In genomic region chr21:36858320-36858957, GRCh38 we compare ENCODE assay signal across 1 cellular context.
TF ChIP-seq lines count a peak whose summit lies in the region.

No MANE protein-coding gene starts in this region.

TF ChIP-seq in HepG2, 621 proteins besides CTCF, POLR2A, EP300 and RAD21 (continued from another document and continues in another):
- TF ChIP-seq HIVEP1 (CRISPR knock-in tag; IDR thresholded peaks at IDR 0.05) (no peak), MLLT10 (CRISPR knock-in tag; IDR thresholded peaks at IDR 0.05) (no peak), SIX1 (CRISPR knock-in tag; IDR thresholded peaks at IDR 0.05; ENCODE audit: borderline replicate concordance) (no peak), STAG1 (CRISPR knock-in tag; IDR thresholded peaks at IDR 0.05) (no peak), ZSCAN9 (CRISPR knock-in tag; IDR thresholded peaks at IDR 0.05; ENCODE audit: borderline replicate concordance) (0 out of 2 replicates have a peak, but pooled peaks have one; percentile 36), TBL1XR1 (IDR thresholded peaks at IDR 0.05; ENCODE audit: borderline replicate concordance, low read length, partially characterized antibody) (no peak), MYC (CRISPR knock-in tag; IDR thresholded peaks at IDR 0.05; ENCODE audit: borderline replicate concordance) (peak; percentile 31; the same call in 1 of the 2 replicates), HDAC1 (CRISPR knock-in tag; IDR thresholded peaks at IDR 0.05) (peak; percentile 81), KDM2A (CRISPR knock-in tag; IDR thresholded peaks at IDR 0.05; ENCODE audit: borderline replicate concordance, low read depth) (no peak), ZNF280B (CRISPR knock-in tag; IDR thresholded peaks at IDR 0.05; ENCODE audit: borderline replicate concordance) (no peak), GPN1 (CRISPR knock-in tag; IDR thresholded peaks at IDR 0.05; ENCODE audit: borderline replicate concordance) (no peak), FLYWCH1 (CRISPR knock-in tag; IDR thresholded peaks at IDR 0.05) (no peak), ZNF703 (CRISPR knock-in tag; IDR thresholded peaks at IDR 0.05; ENCODE audit: borderline replicate concordance) (no peak), MTA1 (CRISPR knock-in tag; IDR thresholded peaks at IDR 0.05; ENCODE audit: borderline replicate concordance) (peak; percentile 32; the same call in 1 of the 2 replicates), NFE2 (CRISPR knock-in tag; IDR thresholded peaks at IDR 0.05) (no peak), SYNCRIP (IDR thresholded peaks at IDR 0.05; ENCODE audit: insufficient read depth, low read depth, low read length) (no peak), MAFG (CRISPR knock-in tag; IDR thresholded peaks at IDR 0.05) (no peak), ZNF10 (CRISPR knock-in tag; IDR thresholded peaks at IDR 0.05; ENCODE audit: borderline replicate concordance, low read depth) (no peak), PAX8 (CRISPR knock-in tag; IDR thresholded peaks at IDR 0.05; ENCODE audit: borderline replicate concordance) (no peak), SPEN (CRISPR knock-in tag; IDR thresholded peaks at IDR 0.05; ENCODE audit: low read depth) (no peak), ZNF546 (CRISPR knock-in tag; conservative IDR thresholded peaks at IDR 0.05) (no peak), ZNF691 (CRISPR knock-in tag; IDR thresholded peaks at IDR 0.05; ENCODE audit: borderline replicate concordance, low read depth) (no peak), HOXA3 (CRISPR knock-in tag; IDR thresholded peaks at IDR 0.05) (no peak; the same call in 1 of the 2 replicates), LRRFIP1 (CRISPR knock-in tag; conservative IDR thresholded peaks at IDR 0.05) (no peak), ZNF580 (CRISPR knock-in tag; IDR thresholded peaks at IDR 0.05; ENCODE audit: borderline replicate concordance, low read depth) (no peak), ZNF432 (CRISPR knock-in tag; IDR thresholded peaks at IDR 0.05; ENCODE audit: borderline replicate concordance) (no peak), CREM (IDR thresholded peaks at IDR 0.05) (peak; percentile 75; the same call in 1 of the 2 replicates), CREM (CRISPR knock-in tag; IDR thresholded peaks at IDR 0.05) (no peak), KAT2B (IDR thresholded peaks at IDR 0.05; ENCODE audit: borderline replicate concordance, low read depth, low read length) (no peak), ZSCAN30 (CRISPR knock-in tag; IDR thresholded peaks at IDR 0.05) (no peak), ZNF775 (CRISPR knock-in tag; IDR thresholded peaks at IDR 0.05; ENCODE audit: borderline replicate concordance) (no peak), IRX3 (CRISPR knock-in tag; IDR thresholded peaks at IDR 0.05; ENCODE audit: borderline replicate concordance, low read depth) (no peak), SMAD3 (CRISPR knock-in tag; IDR thresholded peaks at IDR 0.05) (no peak), RORA (CRISPR knock-in tag; IDR thresholded peaks at IDR 0.05) (no peak), ZNF740 (CRISPR knock-in tag; IDR thresholded peaks at IDR 0.05) (no peak), GABPA (IDR thresholded peaks at IDR 0.05; ENCODE audit: low read depth, low read length) (no peak), GABPA (CRISPR knock-in tag; IDR thresholded peaks at IDR 0.05; ENCODE audit: low read depth) (peak; percentile 33; the same call in 1 of the 2 replicates), KLF6 (CRISPR knock-in tag; IDR thresholded peaks at IDR 0.05) (no peak), FOXA3 (CRISPR knock-in tag; IDR thresholded peaks at IDR 0.05) (peak; percentile 84), KDM3A (CRISPR knock-in tag; IDR thresholded peaks at IDR 0.05; ENCODE audit: low read depth) (no peak), ZNF782 (CRISPR knock-in tag; IDR thresholded peaks at IDR 0.05; ENCODE audit: borderline replicate concordance) (no peak), ZNF235 (CRISPR knock-in tag; IDR thresholded peaks at IDR 0.05; ENCODE audit: borderline replicate concordance) (no peak), ATF4 (CRISPR knock-in tag; IDR thresholded peaks at IDR 0.05) (peak in 1 of 2 experiments; percentile 51; a peak in 1 of 4 replicates), FOXP1 (IDR thresholded peaks at IDR 0.05) (no peak), FOXP1 (CRISPR knock-in tag; IDR thresholded peaks at IDR 0.05) (peak; percentile 92), NFATC3 (CRISPR knock-in tag; IDR thresholded peaks at IDR 0.05) (no peak), ZNF263 (CRISPR knock-in tag; IDR thresholded peaks at IDR 0.05) (no peak), ZFP41 (CRISPR knock-in tag; IDR thresholded peaks at IDR 0.05; ENCODE audit: borderline replicate concordance) (no peak), ZFP36L1 (CRISPR knock-in tag; IDR thresholded peaks at IDR 0.05) (no peak)
- TF ChIP-seq, protein P1, sequence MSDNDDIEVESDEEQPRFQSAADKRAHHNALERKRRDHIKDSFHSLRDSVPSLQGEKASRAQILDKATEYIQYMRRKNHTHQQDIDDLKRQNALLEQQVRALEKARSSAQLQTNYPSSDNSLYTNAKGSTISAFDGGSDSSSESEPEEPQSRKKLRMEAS (IDR thresholded peaks at IDR 0.05): 0 out of 2 replicates have a peak, but pooled peaks have one; percentile 28
- TF ChIP-seq, protein P2, sequence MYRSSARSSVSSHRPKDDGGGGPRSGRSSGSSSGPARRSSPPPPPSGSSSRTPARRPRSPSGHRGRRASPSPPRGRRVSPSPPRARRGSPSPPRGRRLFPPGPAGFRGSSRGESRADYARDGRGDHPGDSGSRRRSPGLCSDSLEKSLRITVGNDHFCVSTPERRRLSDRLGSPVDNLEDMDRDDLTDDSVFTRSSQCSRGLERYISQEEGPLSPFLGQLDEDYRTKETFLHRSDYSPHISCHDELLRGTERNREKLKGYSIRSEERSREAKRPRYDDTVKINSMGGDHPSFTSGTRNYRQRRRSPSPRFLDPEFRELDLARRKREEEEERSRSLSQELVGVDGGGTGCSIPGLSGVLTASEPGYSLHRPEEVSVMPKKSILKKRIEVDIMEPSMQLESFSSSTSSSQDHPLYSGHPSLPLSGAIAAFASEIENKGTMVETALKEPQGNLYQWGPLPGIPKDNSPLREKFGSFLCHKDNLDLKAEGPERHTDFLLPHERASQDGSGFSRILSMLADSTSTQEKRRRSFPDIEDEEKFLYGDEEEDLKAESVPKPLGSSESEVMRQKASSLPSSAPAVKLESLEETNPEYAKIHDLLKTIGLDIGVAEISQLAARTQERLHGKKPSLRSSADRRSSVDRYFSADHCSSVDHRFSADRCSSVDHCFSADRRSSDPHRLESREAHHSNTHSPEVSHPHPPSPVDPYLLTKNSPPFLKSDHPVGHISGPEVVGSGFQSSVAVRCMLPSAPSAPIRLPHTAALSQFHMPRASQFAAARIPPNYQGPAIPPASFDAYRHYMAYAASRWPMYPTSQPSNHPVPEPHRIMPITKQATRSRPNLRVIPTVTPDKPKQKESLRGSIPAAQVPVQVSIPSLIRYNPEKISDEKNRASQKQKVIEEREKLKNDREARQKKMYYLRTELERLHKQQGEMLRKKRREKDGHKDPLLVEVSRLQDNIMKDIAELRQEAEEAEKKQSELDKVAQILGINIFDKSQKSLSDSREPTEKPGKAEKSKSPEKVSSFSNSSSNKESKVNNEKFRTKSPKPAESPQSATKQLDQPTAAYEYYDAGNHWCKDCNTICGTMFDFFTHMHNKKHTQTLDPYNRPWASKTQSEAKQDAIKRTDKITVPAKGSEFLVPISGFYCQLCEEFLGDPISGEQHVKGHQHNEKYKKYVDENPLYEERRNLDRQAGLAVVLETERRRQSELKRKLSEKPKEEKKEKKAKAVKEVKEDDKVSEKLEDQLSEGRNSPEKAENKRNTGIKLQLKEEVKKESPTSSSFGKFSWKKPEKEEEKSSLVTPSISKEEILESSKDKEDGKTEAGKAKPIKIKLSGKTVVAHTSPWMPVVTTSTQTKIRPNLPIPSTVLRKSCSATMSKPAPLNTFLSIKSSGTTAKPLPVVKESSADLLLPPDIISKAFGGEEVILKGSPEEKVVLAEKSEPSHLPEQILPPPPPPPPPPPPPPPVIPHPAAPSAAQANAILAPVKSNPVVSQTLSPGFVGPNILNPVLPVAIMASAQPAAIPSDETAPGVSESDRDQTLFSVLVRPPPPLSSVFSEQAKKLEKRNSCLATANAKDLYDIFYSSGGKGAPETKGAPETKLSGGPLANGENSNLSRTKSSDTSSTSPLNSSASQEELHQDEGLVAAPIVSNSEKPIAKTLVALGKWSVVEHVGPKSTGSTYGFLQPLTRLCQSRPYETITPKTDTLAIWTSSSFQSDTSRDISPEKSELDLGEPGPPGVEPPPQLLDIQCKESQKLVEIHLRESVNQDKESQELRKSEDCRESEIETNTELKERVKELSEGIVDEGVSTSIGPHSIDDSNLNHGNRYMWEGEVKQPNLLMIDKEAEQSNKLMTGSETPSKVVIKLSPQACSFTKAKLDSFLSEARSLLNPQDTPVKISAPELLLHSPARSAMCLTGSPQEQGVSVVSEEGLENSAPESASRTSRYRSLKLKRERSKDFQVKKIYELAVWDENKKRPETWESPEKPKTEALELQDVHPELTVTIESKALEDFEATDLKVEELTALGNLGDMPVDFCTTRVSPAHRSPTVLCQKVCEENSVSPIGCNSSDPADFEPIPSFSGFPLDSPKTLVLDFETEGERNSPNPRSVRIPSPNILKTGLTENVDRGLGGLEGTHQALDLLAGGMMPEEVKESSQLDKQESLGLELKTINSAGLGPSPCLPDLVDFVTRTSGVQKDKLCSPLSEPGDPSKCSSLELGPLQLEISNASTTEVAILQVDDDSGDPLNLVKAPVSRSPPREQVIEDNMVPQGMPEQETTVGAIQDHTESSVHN (CRISPR knock-in tag; IDR thresholded peaks at IDR 0.05): no peak
- TF ChIP-seq, protein P3, sequence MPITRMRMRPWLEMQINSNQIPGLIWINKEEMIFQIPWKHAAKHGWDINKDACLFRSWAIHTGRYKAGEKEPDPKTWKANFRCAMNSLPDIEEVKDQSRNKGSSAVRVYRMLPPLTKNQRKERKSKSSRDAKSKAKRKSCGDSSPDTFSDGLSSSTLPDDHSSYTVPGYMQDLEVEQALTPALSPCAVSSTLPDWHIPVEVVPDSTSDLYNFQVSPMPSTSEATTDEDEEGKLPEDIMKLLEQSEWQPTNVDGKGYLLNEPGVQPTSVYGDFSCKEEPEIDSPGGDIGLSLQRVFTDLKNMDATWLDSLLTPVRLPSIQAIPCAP (CRISPR knock-in tag; IDR thresholded peaks at IDR 0.05; ENCODE audit: low read depth): no peak
